Comparison of ENCODE assay signal across 8 cellular contexts in the genomic region with DNA sequence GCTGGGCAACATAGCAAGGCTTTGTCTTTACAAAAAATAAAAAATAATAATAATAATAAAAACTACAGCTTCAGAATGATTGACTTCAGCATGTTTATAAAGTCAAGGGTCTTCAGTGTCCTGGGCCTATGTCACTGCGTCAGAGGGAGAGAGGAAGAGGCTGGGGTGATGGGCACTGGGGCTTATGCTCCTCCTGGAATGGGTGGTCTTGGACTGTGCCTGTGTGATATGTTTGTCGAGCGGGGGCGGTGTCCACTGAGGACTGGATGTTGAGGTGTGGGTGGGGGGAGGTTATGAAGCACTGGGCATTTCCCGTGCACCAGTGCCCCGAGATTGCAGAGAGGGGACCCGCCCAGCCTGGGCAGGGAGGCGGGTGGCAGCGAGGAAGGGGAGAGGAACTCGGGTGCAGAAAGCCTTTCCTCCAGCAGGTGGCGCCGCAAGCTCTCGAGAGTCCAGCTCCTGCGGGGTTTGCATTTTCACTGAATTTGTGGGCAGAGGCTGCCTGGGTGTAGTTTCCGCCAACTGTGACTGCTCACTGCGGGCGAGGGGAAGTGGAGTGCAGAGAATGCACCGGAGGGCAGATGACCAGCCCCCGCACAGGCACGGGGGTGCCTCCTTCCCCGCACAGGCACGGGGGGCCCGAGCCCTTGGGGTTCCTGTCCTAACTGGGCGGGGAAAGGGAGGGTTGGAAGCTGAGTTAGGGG.
DNase-seq lines count a peak whose midpoint lies in the region; ATAC-seq and TF ChIP-seq lines count a peak whose summit lies in the region.

No MANE protein-coding gene starts in this region.

- TF ChIP-seq CTCF in OCI-LY1 (IDR thresholded peaks at IDR 0.05; ENCODE audit: low read length) = peak; percentile 90

- H3K9me2 ChIP-seq in OCI-LY1 (ENCODE audit: low read depth, low read length) = no peaks in the 10 kb centered on the region

- peaks cover 32% of the 10 kb centered on the region for H3K4me1 ChIP-seq in OCI-LY1 (ENCODE audit: insufficient read depth, low read length, severe bottlenecking)
- H3K4me1 ChIP-seq in esophagus (ENCODE audit: control insufficient read depth in 2 of 2, insufficient read depth in 2 of 2, low read length in 1 of 2) = peaks cover 2 to 8% of the 10 kb centered on the region in 2 donors

- H3K27me3 ChIP-seq in OCI-LY1 (ENCODE audit: insufficient read depth, low read length) = 0 out of 2 replicates have a peak, but pooled peaks cover 3% of the 10 kb centered on the region
- no peaks in the 10 kb centered on the region for H3K27me3 ChIP-seq in esophagus (ENCODE audit: control insufficient read depth in 1 of 2, insufficient read depth in 2 of 2, low read length in 2 of 2)

- H3K36me3 ChIP-seq in OCI-LY1 (ENCODE audit: insufficient read depth, low read length) = no peaks in the 10 kb centered on the region; the same call in 1 of the 2 replicates
- H3K36me3 ChIP-seq in esophagus (ENCODE audit: control insufficient read depth in 2 of 2, insufficient read depth in 2 of 2, low read length in 1 of 2) = peaks cover 0 to 2% of the 10 kb centered on the region in 2 donors

- peak overlapping the region; percentile 90 to 99 (median 96) for H3K27ac Mint-ChIP-seq in naive B cell
- H3K27ac Mint-ChIP-seq in stimulated activated effector memory CD8-positive, alpha-beta T cell treated with anti-CD3 and anti-CD28 coated beads, Interleukin-12 subunit alpha, Interleukin-12 subunit beta, amount 100 ng/mL, for 72 hours = peak overlapping the region; percentile 92

- H3K4me3 Mint-ChIP-seq in naive B cell = peak overlapping the region; percentile 46 to 92 (median 83)
- peak overlapping the region; percentile 69 for H3K4me3 Mint-ChIP-seq in stimulated activated effector memory CD8-positive, alpha-beta T cell treated with anti-CD3 and anti-CD28 coated beads, Interleukin-12 subunit alpha, Interleukin-12 subunit beta, amount 100 ng/mL, for 72 hours

- H2AFZ ChIP-seq in OCI-LY1 (ENCODE audit: low read length) = no peak overlapping the region

- H3K9me3 Mint-ChIP-seq in naive B cell = no peaks in the 10 kb centered on the region
- H3K9me3 Mint-ChIP-seq in stimulated activated effector memory CD8-positive, alpha-beta T cell treated with anti-CD3 and anti-CD28 coated beads, Interleukin-12 subunit alpha, Interleukin-12 subunit beta, amount 100 ng/mL, for 72 hours = no peaks in the 10 kb centered on the region

- H3K36me3 Mint-ChIP-seq in naive B cell = no peaks in the 10 kb centered on the region
- peaks cover 11% of the 10 kb centered on the region for H3K36me3 Mint-ChIP-seq in stimulated activated effector memory CD8-positive, alpha-beta T cell treated with anti-CD3 and anti-CD28 coated beads, Interleukin-12 subunit alpha, Interleukin-12 subunit beta, amount 100 ng/mL, for 72 hours

- H3K27ac ChIP-seq in OCI-LY1 (ENCODE audit: low read depth, low read length, poor library complexity, severe bottlenecking) (peak overlapping the region; percentile 87), esophagus (ENCODE audit: low read depth in 2 of 2, low read length in 1 of 2) (peak overlapping the region; percentile 44 to 53)

- peak; percentile 97 for TF ChIP-seq RAD21 in Ishikawa (IDR thresholded peaks at IDR 0.05; ENCODE audit: low read depth)

- 0 out of 2 replicates have a peak, but pooled peaks cover 4% of the 10 kb centered on the region for H3K79me2 ChIP-seq in OCI-LY1 (ENCODE audit: insufficient read depth, low read length)

- ATAC-seq in GM21515 (IDR thresholded peaks at IDR 0.05; ENCODE audit: unreplicated experiment) (peak; percentile 68), naive B cell (ENCODE audit: low read depth in 2 of 2) (peak; percentile 91 to 93)
- ATAC-seq in stimulated activated effector memory CD8-positive, alpha-beta T cell treated with anti-CD3 and anti-CD28 coated beads, Interleukin-12 subunit alpha, Interleukin-12 subunit beta, amount 100 ng/mL, for 72 hours = peak; percentile 91

- no peaks in the 10 kb centered on the region for H4K20me1 ChIP-seq in OCI-LY1 (ENCODE audit: insufficient read depth, low read length)

- H3F3A ChIP-seq in OCI-LY1 (ENCODE audit: insufficient read depth, low read length) = peaks cover 15% of the 10 kb centered on the region; the same call in 1 of the 2 replicates

- H3K4me2 ChIP-seq in OCI-LY1 (ENCODE audit: low read length) = peak overlapping the region; percentile 76

- peak overlapping the region; percentile 48 for H3K9ac ChIP-seq in OCI-LY1 (ENCODE audit: low read length)

- peak; percentile 64 for DNase-seq in DMS 273 treated with DMSO at 0.1 percent for 48 hours (lab: John Stamatoyannopoulos, UW)
- peak; percentile 93 for DNase-seq in activated T-cell treated with anti-CD3 and anti-CD28 coated beads for 24 hours (ENCODE audit: low read depth)
- peak; percentile 92 for DNase-seq in naive B cell
- DNase-seq in stimulated activated effector memory CD8-positive, alpha-beta T cell treated with anti-CD3 and anti-CD28 coated beads, Interleukin-12 subunit alpha, Interleukin-12 subunit beta, amount 100 ng/mL, for 72 hours (ENCODE audit: low spot score in 2 of 2) = peak; percentile 97 to 99

- H3K4me3 ChIP-seq in OCI-LY1 (ENCODE audit: low read depth, low read length, poor library complexity, severe bottlenecking) = peak overlapping the region; percentile 41
- peak overlapping the region in 1 of 2 donors; percentile 6 for H3K4me3 ChIP-seq in esophagus (ENCODE audit: low read depth in 1 of 2, low read length in 2 of 2)

- no peaks in the 10 kb centered on the region for H3K27me3 Mint-ChIP-seq in naive B cell

- H3K4me1 Mint-ChIP-seq in naive B cell = peaks cover 44 to 63% (median 54%) of the 10 kb centered on the region in 3 donors
- peaks cover 37% of the 10 kb centered on the region for H3K4me1 Mint-ChIP-seq in stimulated activated effector memory CD8-positive, alpha-beta T cell treated with anti-CD3 and anti-CD28 coated beads, Interleukin-12 subunit alpha, Interleukin-12 subunit beta, amount 100 ng/mL, for 72 hours

- H3K9me3 ChIP-seq in OCI-LY1 (ENCODE audit: low read length) (no peaks in the 10 kb centered on the region; the same call in 1 of the 2 replicates), esophagus (ENCODE audit: control insufficient read depth in 2 of 2, insufficient read depth in 1 of 2, low read depth in 1 of 2, low read length in 1 of 2) (no peaks in the 10 kb centered on the region)

- WGBS in esophagus, 2 donors = 13% methylated on average over 24 of the region's 24 CpGs

- no peak for TF ChIP-seq EP300 in Ishikawa (IDR thresholded peaks at IDR 0.05; ENCODE audit: borderline replicate concordance)

TF ChIP-seq in Ishikawa, 13 proteins besides CTCF, POLR2A, EP300 and RAD21:
- TF ChIP-seq ZBTB7A (IDR thresholded peaks at IDR 0.05; ENCODE audit: low read depth) (peak; percentile 36; the same call in 1 of the 2 replicates), CEBPB (IDR thresholded peaks at IDR 0.05) (no peak), YY1 (IDR thresholded peaks at IDR 0.05; ENCODE audit: low read depth) (no peak), NFIC (IDR thresholded peaks at IDR 0.05) (no peak), FOXM1 (IDR thresholded peaks at IDR 0.05; ENCODE audit: borderline replicate concordance, low read depth) (no peak; the same call in 1 of the 2 replicates), TCF12 (IDR thresholded peaks at IDR 0.05; ENCODE audit: low read depth) (no peak), EGR1 (IDR thresholded peaks at IDR 0.05) (no peak), REST (IDR thresholded peaks at IDR 0.05; ENCODE audit: low read depth) (no peak), CREB1 (IDR thresholded peaks at IDR 0.05; ENCODE audit: low read depth) (no peak), TAF1 (IDR thresholded peaks at IDR 0.05; ENCODE audit: low read depth) (no peak)
- TF ChIP-seq, protein P1, sequence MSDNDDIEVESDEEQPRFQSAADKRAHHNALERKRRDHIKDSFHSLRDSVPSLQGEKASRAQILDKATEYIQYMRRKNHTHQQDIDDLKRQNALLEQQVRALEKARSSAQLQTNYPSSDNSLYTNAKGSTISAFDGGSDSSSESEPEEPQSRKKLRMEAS (IDR thresholded peaks at IDR 0.05) = 0 out of 2 replicates have a peak, but pooled peaks have one; percentile 29
